Comparison of ENCODE assay signal across 30 cellular contexts in the genomic region with DNA sequence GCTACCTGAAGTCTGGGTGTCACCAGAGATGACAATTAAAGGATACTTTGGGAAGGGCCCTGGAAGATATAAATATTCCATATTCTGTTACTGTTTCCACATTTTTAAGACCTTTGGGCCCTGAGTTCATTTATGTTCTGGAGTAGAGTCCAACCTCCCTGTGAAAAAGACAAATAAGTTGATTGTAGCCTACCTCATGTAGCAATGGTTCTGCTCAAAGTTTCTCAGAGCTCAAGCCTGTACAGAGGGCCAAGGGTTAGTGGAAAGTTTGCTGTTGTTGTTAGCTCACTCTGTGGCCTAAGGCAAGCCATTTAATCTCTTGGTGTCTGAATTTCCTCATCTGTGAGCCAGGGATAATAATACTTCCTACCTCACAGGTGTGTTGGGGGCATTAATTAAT.
"Had no signal": no experiment of that assay in that cellular context is flagged by ENCODE, and none has a peak within 500 bp of the region (broad histone marks: within the 10 kb centered on the region; RNA-seq: fewer than 3 reads in every experiment).

No MANE protein-coding gene starts in this region.

- DNase-seq: naive thymus-derived CD8-positive, alpha-beta T cell; nephron progenitor cell; nucleus accumbens; pancreas; right cardiac atrium; spleen; stimulated activated CD4-positive, alpha-beta T cell treated with anti-CD3 and anti-CD28 coated beads, Interleukin-12 subunit alpha, Interleukin-12 subunit beta, amount 100 ng/mL, for 4 hours; stimulated activated CD4-positive, alpha-beta T cell treated with anti-CD3 and anti-CD28 coated beads, Interleukin-1b, Interleukin-23, amount 100 ng/mL, for 48 hours; stimulated activated CD4-positive, alpha-beta T cell treated with anti-CD3 and anti-CD28 coated beads, Interleukin-4, amount 100 ng/mL, for 1 hour; stimulated activated CD4-positive, alpha-beta T cell treated with anti-CD3 and anti-CD28 coated beads, Interleukin-4, amount 100 ng/mL, for 4 hours; stimulated activated CD8-positive, alpha-beta memory T cell treated with anti-CD3 and anti-CD28 coated beads, Interleukin-4, amount 100 ng/mL, for 48 hours; stimulated activated naive CD4-positive, alpha-beta T cell; stimulated activated naive CD8-positive, alpha-beta T cell treated with anti-CD3 and anti-CD28 coated beads, Interleukin-15, amount 100 ng/mL, for 72 hours; stimulated activated naive CD8-positive, alpha-beta T cell treated with anti-CD3 and anti-CD28 coated beads, Interleukin-15, Interleukin-2, amounts not matched to agents 100 U/mL and 50 U/mL, for 24 hours; substantia nigra; testis; tibial artery; transverse colon; upper lobe of right lung; uterus had no signal

- FAIRE-seq: pancreas had no signal

- H3K27me3 Mint-ChIP-seq: naive thymus-derived CD8-positive, alpha-beta T cell; natural killer cell treated with Interleukin-12 subunit alpha and Interleukin-12 subunit beta and Interleukin-15 and Interleukin-18, amount 100 ng/mL, for 72 hours; stimulated activated memory B cell treated with anti-CD40 and anti-IgM and Interleukin-4, amounts not matched to agents 10 μg/mL and 1 μg/mL and 100 μg/mL, for 72 hours; stimulated activated naive CD8-positive, alpha-beta T cell treated with anti-CD3 and anti-CD28 coated beads, Interleukin-15, amount 100 ng/mL, for 72 hours; type B pancreatic cell had no signal

- ATAC-seq: naive thymus-derived CD8-positive, alpha-beta T cell; natural killer cell treated with Interleukin-12 subunit alpha and Interleukin-12 subunit beta and Interleukin-15 and Interleukin-18, amount 100 ng/mL, for 72 hours; pancreas; right cardiac atrium; sciatic nerve; stimulated activated memory B cell treated with anti-CD40 and anti-IgM and Interleukin-4, amounts not matched to agents 10 μg/mL and 1 μg/mL and 100 μg/mL, for 72 hours; stimulated activated naive CD8-positive, alpha-beta T cell treated with anti-CD3 and anti-CD28 coated beads, Interleukin-15, amount 100 ng/mL, for 72 hours; stimulated activated naive CD8-positive, alpha-beta T cell treated with anti-CD3 and anti-CD28 coated beads, Interleukin-15, Interleukin-2, amounts not matched to agents 100 U/mL and 50 U/mL, for 24 hours; upper lobe of right lung had no signal

- H3K4me2 ChIP-seq: smooth muscle cell had no signal

- H3K9me3 Mint-ChIP-seq: neural crest cell, type B pancreatic cell had no signal

- H3K27ac Mint-ChIP-seq: naive thymus-derived CD8-positive, alpha-beta T cell; natural killer cell treated with Interleukin-12 subunit alpha and Interleukin-12 subunit beta and Interleukin-15 and Interleukin-18, amount 100 ng/mL, for 72 hours; nephron progenitor cell; stimulated activated memory B cell treated with anti-CD40 and anti-IgM and Interleukin-4, amounts not matched to agents 10 μg/mL and 1 μg/mL and 100 μg/mL, for 72 hours; stimulated activated naive CD8-positive, alpha-beta T cell treated with anti-CD3 and anti-CD28 coated beads, Interleukin-15, amount 100 ng/mL, for 72 hours; type B pancreatic cell had no signal

- H3K4me3 ChIP-seq: pancreas, prostate gland, skin epidermis, smooth muscle cell, spleen, suprapubic skin, testis, tibial artery, transverse colon, upper lobe of right lung, uterus had no signal

- H3K27ac ChIP-seq: neutrophil, pancreas, prostate gland, skin epidermis, spleen, suprapubic skin, testis, tibial artery, transverse colon, upper lobe of right lung, uterus had no signal

- H3K4me1 ChIP-seq: pancreas, prostate gland, spleen, suprapubic skin, testis, tibial artery, upper lobe of right lung, uterus had no signal

- H3K4me3 Mint-ChIP-seq: naive thymus-derived CD8-positive, alpha-beta T cell; natural killer cell treated with Interleukin-12 subunit alpha and Interleukin-12 subunit beta and Interleukin-15 and Interleukin-18, amount 100 ng/mL, for 72 hours; nephron progenitor cell; neural crest cell; stimulated activated memory B cell treated with anti-CD40 and anti-IgM and Interleukin-4, amounts not matched to agents 10 μg/mL and 1 μg/mL and 100 μg/mL, for 72 hours; stimulated activated naive CD8-positive, alpha-beta T cell treated with anti-CD3 and anti-CD28 coated beads, Interleukin-15, amount 100 ng/mL, for 72 hours; type B pancreatic cell had no signal

- H3K36me3 ChIP-seq: neutrophil, pancreas, prostate gland, spleen, suprapubic skin, tibial artery, transverse colon, upper lobe of right lung, uterus had no signal

- H3K36me3 Mint-ChIP-seq: stimulated activated memory B cell treated with anti-CD40 and anti-IgM and Interleukin-4, amounts not matched to agents 10 μg/mL and 1 μg/mL and 100 μg/mL, for 72 hours; type B pancreatic cell had no signal

- H3K27me3 ChIP-seq: neutrophil, pancreas, spleen, suprapubic skin, testis, tibial artery, transverse colon, upper lobe of right lung, uterus had no signal

- H3K4me1 Mint-ChIP-seq: nephron progenitor cell; neural crest cell; stimulated activated memory B cell treated with anti-CD40 and anti-IgM and Interleukin-4, amounts not matched to agents 10 μg/mL and 1 μg/mL and 100 μg/mL, for 72 hours; stimulated activated naive CD8-positive, alpha-beta T cell treated with anti-CD3 and anti-CD28 coated beads, Interleukin-15, amount 100 ng/mL, for 72 hours had no signal

- H3K9me3 ChIP-seq: neutrophil, pancreas, prostate gland, spleen, suprapubic skin, testis, tibial artery, transverse colon, upper lobe of right lung, uterus had no signal
